22 cellular contexts compared by ENCODE assay signal in the genomic region with DNA sequence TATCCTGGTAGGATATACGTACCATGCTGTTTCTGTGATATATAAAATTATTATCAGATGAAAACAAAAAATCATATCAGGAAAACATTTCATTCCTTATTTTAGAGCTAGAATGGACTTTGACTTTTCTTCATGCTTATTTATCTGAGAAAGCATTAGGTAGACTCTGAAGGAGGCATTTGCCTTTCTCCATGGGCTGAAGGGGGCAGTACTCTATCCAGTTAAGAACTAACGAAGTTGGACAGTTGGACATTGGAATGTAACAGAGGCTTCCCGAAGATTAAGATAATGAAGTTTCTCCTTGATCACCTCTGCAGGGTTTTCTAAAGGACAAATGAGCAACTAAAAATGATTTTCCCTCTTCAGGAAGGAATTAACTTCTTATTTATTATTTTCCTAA.
"Had no signal": no experiment of that assay in that cellular context is flagged by ENCODE, and none has a peak within 500 bp of the region (broad histone marks: within the 10 kb centered on the region; RNA-seq: fewer than 3 reads in every experiment).

No MANE protein-coding gene starts in this region.

- H3K36me3 ChIP-seq: esophagus muscularis mucosa, gastroesophageal sphincter, left ventricle myocardium inferior, lower lobe of right lung, ovary, right lobe of liver, spleen, tibial nerve had no signal

- DNase-seq: cortex of kidney; dorsolateral prefrontal cortex; effector CD8-positive, alpha-beta T cell; foreskin fibroblast; glutamatergic neuron; immature natural killer cell; left cardiac atrium; left ventricle myocardium inferior; lower lobe of right lung; natural killer cell; nucleus accumbens; ovary; right lobe of liver; spleen; stimulated activated CD4-positive, alpha-beta T cell treated with anti-CD3 and anti-CD28 coated beads, Interleukin-15, amount 100 ng/mL, for 24 hours; stimulated activated CD4-positive, alpha-beta T cell treated with anti-CD3 and anti-CD28 coated beads, Interleukin-1b, Interleukin-23, amount 100 ng/mL, for 48 hours; stimulated activated CD4-positive, alpha-beta T cell treated with anti-CD3 and anti-CD28 coated beads, Interleukin-4, amount 100 ng/mL, for 24 hours; stimulated activated naive CD8-positive, alpha-beta T cell treated with anti-CD3 and anti-CD28 coated beads, Interleukin-15, amount 100 ng/mL, for 72 hours; testis had no signal

- H3K9me3 ChIP-seq: esophagus muscularis mucosa, gastroesophageal sphincter, left ventricle myocardium inferior, lower lobe of right lung, ovary, right lobe of liver, spleen, testis, tibial nerve had no signal

- H3K27me3 ChIP-seq: dorsolateral prefrontal cortex, esophagus muscularis mucosa, gastroesophageal sphincter, ovary, right lobe of liver, spleen, testis, tibial nerve had no signal

- H3K4me1 ChIP-seq: left ventricle myocardium inferior, lower lobe of right lung, right lobe of liver, spleen, testis, tibial nerve had no signal

- H3K4me3 ChIP-seq: dorsolateral prefrontal cortex, esophagus muscularis mucosa, gastroesophageal sphincter, left ventricle myocardium inferior, lower lobe of right lung, ovary, right lobe of liver, spleen, testis, tibial nerve had no signal

- H3K27ac ChIP-seq: esophagus muscularis mucosa, gastroesophageal sphincter, left ventricle myocardium inferior, lower lobe of right lung, ovary, right lobe of liver, spleen, testis, tibial nerve had no signal
